In genomic region chr5:90783460-90784333, GRCh38 we compare ENCODE assay signal across 8 cellular contexts.
A peak's percentile ranks its signal among the peaks of the same experiment; 100 is the strongest.
DNase-seq lines count a peak whose midpoint lies in the region; ATAC-seq, FAIRE-seq and TF ChIP-seq lines count a peak whose summit lies in the region.

No MANE protein-coding gene starts in this region.

- no peak overlapping the region for H3K4me3 ChIP-seq in brain microvascular endothelial cell (ENCODE audit: low read depth, low read length)

- H3K27me3 ChIP-seq in brain microvascular endothelial cell (replicated peaks) = no peaks in the 10 kb centered on the region

- intact Hi-C loops in Right ventricle myocardium inferior (cut with DNase I) = loop anchor here (10.0 kb wide), 1 partner anchor 69 kb away; no protein-coding TSS in a partner anchor
- intact Hi-C loops in cardiac septum (cut with DNase I) = loop anchor here (5.0 kb wide), 1 partner anchor 346 kb away; no protein-coding TSS in a partner anchor

- no peaks in the 10 kb centered on the region for H3K36me3 ChIP-seq in brain microvascular endothelial cell (replicated peaks)

- ATAC-seq in Right ventricle myocardium inferior (peak; percentile 46), HG02938 (IDR thresholded peaks at IDR 0.05; ENCODE audit: unreplicated experiment) (peak; percentile 97)

- DNase-seq in Right ventricle myocardium inferior (ENCODE audit: missing footprints) = no peak
- DNase-seq in cardiac septum (ENCODE audit: low spot score) = no peak
- DNase-seq in NCI-H187 (lab: John Stamatoyannopoulos, UW) = peak; percentile 13 to 29
- peak; percentile 31 for DNase-seq in UCSD-AML1 (lab: John Stamatoyannopoulos, UW; ENCODE audit: unreplicated experiment)
- DNase-seq in brain microvascular endothelial cell = peak; percentile 81
- peak; percentile 44 to 72 (median 50) for DNase-seq in stimulated activated CD4-positive, alpha-beta T cell treated with anti-CD3 and anti-CD28 coated beads, Interleukin-1b, Interleukin-23, amount 100 ng/mL, for 24 hours (ENCODE audit: low read depth in 4 of 4, low spot score in 1 of 4)

- peak; percentile 89 for TF ChIP-seq CTCF in brain microvascular endothelial cell (IDR thresholded peaks at IDR 0.05; ENCODE audit: low read depth, low read length, missing control alignments)

- FAIRE-seq in islet of Langerhans (lab: Jason Lieb, UNC) = peak; percentile 70

- no peak overlapping the region for H3K27ac ChIP-seq in brain microvascular endothelial cell

- in situ Hi-C loops in brain microvascular endothelial cell (cut with HindIII; ENCODE audit: low pct_ligation_motif_present, low sequenced_read_pairs) = no loop called here

Comparison
In these comparisons a context has a peak if more than half of its experiments do, and no peak if none do; other contexts are left out.
1. DNase-seq: peak in NCI-H187 (2 of 2), UCSD-AML1 (single experiment), brain microvascular endothelial cell (single experiment) and stimulated activated CD4-positive, alpha-beta T cell treated with anti-CD3 and anti-CD28 coated beads, Interleukin-1b, Interleukin-23, amount 100 ng/mL, for 24 hours (4 of 4); none in Right ventricle myocardium inferior (single experiment) and cardiac septum (single experiment).